ENCODE assay signal across 17 cellular contexts in genomic region chr6:90249458-90249857, GRCh38. TPM values are rescaled to one million over a fixed set of nuclear protein-coding genes. Genes with fewer than 3 reads are reported as not detected.
A peak's percentile ranks its signal among the peaks of the same experiment; 100 is the strongest.
DNase-seq lines count a peak whose midpoint lies in the region; ATAC-seq and TF ChIP-seq lines count a peak whose summit lies in the region.
"Had no signal": no experiment of that assay in that cellular context is flagged by ENCODE, and none has a peak within 500 bp of the region (broad histone marks: within the 10 kb centered on the region; RNA-seq: fewer than 3 reads in every experiment).

No MANE protein-coding gene starts in this region.

- H3K4me3 Mint-ChIP-seq in natural killer cell treated with Interleukin-12 subunit alpha and Interleukin-12 subunit beta and Interleukin-15 and Interleukin-18, amount 100 ng/mL, for 72 hours: peak overlapping the region; percentile 4
- no peak overlapping the region for H3K4me3 Mint-ChIP-seq in natural killer cell
- peak overlapping the region; percentile 66 to 70 for H3K4me3 Mint-ChIP-seq in activated T-cell treated with anti-CD3 and anti-CD28 coated beads, Interleukin-2, amount 50 U/mL, for 72 hours
- H3K4me3 Mint-ChIP-seq: central memory CD8-positive, alpha-beta T cell; WTC11 had no signal

- H3K9me3 Mint-ChIP-seq in natural killer cell treated with Interleukin-12 subunit alpha and Interleukin-12 subunit beta and Interleukin-15 and Interleukin-18, amount 100 ng/mL, for 72 hours: no peaks in the 10 kb centered on the region
- H3K9me3 Mint-ChIP-seq in natural killer cell: no peaks in the 10 kb centered on the region
- H3K9me3 Mint-ChIP-seq in activated T-cell treated with anti-CD3 and anti-CD28 coated beads, Interleukin-2, amount 50 U/mL, for 72 hours: peaks cover 0 to 1% of the 10 kb centered on the region in 2 donors
- H3K9me3 Mint-ChIP-seq: central memory CD8-positive, alpha-beta T cell; WTC11 had no signal

- H3K9me3 ChIP-seq in osteoblast (ENCODE audit: low read depth, low read length): no peaks in the 10 kb centered on the region
- H3K9me3 ChIP-seq: adrenal gland, left lung, upper lobe of right lung had no signal

- no peaks in the 10 kb centered on the region for H3K27me3 ChIP-seq in osteoblast (ENCODE audit: insufficient read depth, low read length)
- H3K27me3 ChIP-seq in H7 (ENCODE audit: control insufficient read depth, insufficient read depth, low read length): no peaks in the 10 kb centered on the region
- H3K27me3 ChIP-seq: adrenal gland, left lung, upper lobe of right lung had no signal

- peaks cover 2 to 7% of the 10 kb centered on the region in 2 donors for H3K27me3 Mint-ChIP-seq in natural killer cell treated with Interleukin-12 subunit alpha and Interleukin-12 subunit beta and Interleukin-15 and Interleukin-18, amount 100 ng/mL, for 72 hours
- no peaks in the 10 kb centered on the region for H3K27me3 Mint-ChIP-seq in natural killer cell (ENCODE audit: low read depth in 2 of 2)
- H3K27me3 Mint-ChIP-seq in activated T-cell treated with anti-CD3 and anti-CD28 coated beads, Interleukin-2, amount 50 U/mL, for 72 hours (ENCODE audit: low read depth): no peaks in the 10 kb centered on the region
- H3K27me3 Mint-ChIP-seq: central memory CD8-positive, alpha-beta T cell had no signal

- H4K20me1 ChIP-seq in osteoblast (ENCODE audit: insufficient read depth, low read length): no peaks in the 10 kb centered on the region

- intact Hi-C loops in natural killer cell (cut with micrococcal nuclease): no loop called here

- peak overlapping the region; percentile 48 to 80 for H3K27ac Mint-ChIP-seq in natural killer cell treated with Interleukin-12 subunit alpha and Interleukin-12 subunit beta and Interleukin-15 and Interleukin-18, amount 100 ng/mL, for 72 hours
- H3K27ac Mint-ChIP-seq in natural killer cell: no peak overlapping the region
- peak overlapping the region; percentile 98 for H3K27ac Mint-ChIP-seq in activated T-cell treated with anti-CD3 and anti-CD28 coated beads, Interleukin-2, amount 50 U/mL, for 72 hours
- H3K27ac Mint-ChIP-seq: WTC11 had no signal

- H3K4me1 Mint-ChIP-seq in natural killer cell treated with Interleukin-12 subunit alpha and Interleukin-12 subunit beta and Interleukin-15 and Interleukin-18, amount 100 ng/mL, for 72 hours (ENCODE audit: low read depth in 2 of 2): peaks cover 13 to 19% of the 10 kb centered on the region in 2 donors
- no peaks in the 10 kb centered on the region for H3K4me1 Mint-ChIP-seq in natural killer cell
- H3K4me1 Mint-ChIP-seq in activated T-cell treated with anti-CD3 and anti-CD28 coated beads, Interleukin-2, amount 50 U/mL, for 72 hours (ENCODE audit: low read depth): peaks cover 93% of the 10 kb centered on the region
- H3K4me1 Mint-ChIP-seq: WTC11 had no signal

- H3K36me3 Mint-ChIP-seq in natural killer cell treated with Interleukin-12 subunit alpha and Interleukin-12 subunit beta and Interleukin-15 and Interleukin-18, amount 100 ng/mL, for 72 hours: no peaks in the 10 kb centered on the region
- no peaks in the 10 kb centered on the region for H3K36me3 Mint-ChIP-seq in natural killer cell
- peaks cover 14 to 42% of the 10 kb centered on the region in 2 donors for H3K36me3 Mint-ChIP-seq in activated T-cell treated with anti-CD3 and anti-CD28 coated beads, Interleukin-2, amount 50 U/mL, for 72 hours (ENCODE audit: insufficient read depth in 2 of 2)
- H3K36me3 Mint-ChIP-seq: WTC11 had no signal

- peak in 1 of 2 donors; percentile 56 for ATAC-seq in natural killer cell treated with Interleukin-12 subunit alpha and Interleukin-12 subunit beta and Interleukin-15 and Interleukin-18, amount 100 ng/mL, for 72 hours
- no peak for ATAC-seq in natural killer cell
- ATAC-seq in activated T-cell treated with anti-CD3 and anti-CD28 coated beads, Interleukin-2, amount 50 U/mL, for 72 hours (replicated peaks in 1 of 2): peak; percentile 47 to 72
- ATAC-seq in HG02763 (IDR thresholded peaks at IDR 0.05; ENCODE audit: unreplicated experiment): no peak
- ATAC-seq: left lung, upper lobe of right lung, WTC11 had no signal

- no peaks in the 10 kb centered on the region for H3K36me3 ChIP-seq in osteoblast (ENCODE audit: insufficient read depth, low read length)
- no peaks in the 10 kb centered on the region for H3K36me3 ChIP-seq in H7 (replicated peaks; ENCODE audit: control insufficient read depth, insufficient read depth, low read length)
- H3K36me3 ChIP-seq: adrenal gland, left lung, upper lobe of right lung had no signal

- no peaks in the 10 kb centered on the region for H3K79me2 ChIP-seq in osteoblast (ENCODE audit: insufficient read depth, low read length)

- H3K4me3 ChIP-seq in osteoblast (ENCODE audit: insufficient read depth, low read length): no peak overlapping the region
- H3K4me3 ChIP-seq in H7 (ENCODE audit: insufficient read depth, low read depth, low read length): no peak overlapping the region
- H3K4me3 ChIP-seq: adrenal gland, left lung, SK-N-MC, upper lobe of right lung had no signal

- no peak for DNase-seq in natural killer cell treated with Interleukin-12 subunit alpha and Interleukin-12 subunit beta and Interleukin-15 and Interleukin-18, amount 100 ng/mL, for 72 hours (ENCODE audit: low spot score)
- DNase-seq in natural killer cell: no peak
- DNase-seq in activated T-cell treated with anti-CD3 and anti-CD28 coated beads, Interleukin-2, amount 50 U/mL, for 72 hours: peak in 1 of 2 donors; percentile 72
- no peak for DNase-seq in osteoblast (ENCODE audit: insufficient read length, low spot score, missing footprints)
- no peak for DNase-seq in NCI-H2029 treated with DMSO at 0.1 percent for 48 hours (lab: John Stamatoyannopoulos, UW)
- no peak for DNase-seq in H7
- no peak for DNase-seq in HuH-7 (ENCODE audit: low spot score)
- DNase-seq: adrenal gland, DMS 273 treated with DMSO at 0.1 percent for 48 hours, left lung, NCI-H1436, NCI-H446, upper lobe of right lung had no signal

- TF ChIP-seq CTCF in natural killer cell (IDR thresholded peaks at IDR 0.05) (no peak), osteoblast (IDR thresholded peaks at IDR 0.05; ENCODE audit: extremely low read depth, low read depth, low read length) (no peak)

- H3K4me1 ChIP-seq in osteoblast (ENCODE audit: insufficient read depth, low read length): peaks cover 3% of the 10 kb centered on the region
- H3K4me1 ChIP-seq: adrenal gland, left lung, upper lobe of right lung had no signal

- H2AFZ ChIP-seq in osteoblast (ENCODE audit: low read length): no peak overlapping the region

- peak overlapping the region; percentile 7 for H3K27ac ChIP-seq in osteoblast (ENCODE audit: low read depth, low read length)
- H3K27ac ChIP-seq: adrenal gland, left lung, SK-N-MC, upper lobe of right lung had no signal

- H3K4me2 ChIP-seq in osteoblast (ENCODE audit: insufficient read depth, low read length): no peak overlapping the region

RNA-seq across cellular contexts. Expression of gene BACH2, which starts 47.2 kb away (rescaled TPM):
- total RNA-seq in natural killer cell treated with Interleukin-12 subunit alpha and Interleukin-12 subunit beta and Interleukin-15 and Interleukin-18, amount 100 ng/mL, for 72 hours: 1 to 10 TPM; 3.1 to 5.8 TPM
- total RNA-seq in natural killer cell: 10 to 100 TPM; 32.1 to 37.8 (median 32.7) TPM
- total RNA-seq in activated T-cell treated with anti-CD3 and anti-CD28 coated beads, Interleukin-2, amount 50 U/mL, for 72 hours: 100 to 1,000 TPM; 101 to 111 TPM
- 3.6 and 4.4 TPM in 2 replicates for total RNA-seq in osteoblast
- 2.3 and 2.5 TPM in 2 replicates for total RNA-seq in H7 (2014; rRNA removed; shearing (Covaris generic))

Comparison
In these comparisons a context has a peak if more than half of its experiments do, and no peak if none do; other contexts are left out.
1. H3K27ac Mint-ChIP-seq: peak in natural killer cell treated with Interleukin-12 subunit alpha and Interleukin-12 subunit beta and Interleukin-15 and Interleukin-18, amount 100 ng/mL, for 72 hours (2 of 2) and activated T-cell treated with anti-CD3 and anti-CD28 coated beads, Interleukin-2, amount 50 U/mL, for 72 hours (single experiment); none in natural killer cell (0 of 2).
2. ATAC-seq: peak in activated T-cell treated with anti-CD3 and anti-CD28 coated beads, Interleukin-2, amount 50 U/mL, for 72 hours (2 of 2); none in natural killer cell (0 of 3) and HG02763 (single experiment).